ENCODE assay signal across 17 cellular contexts in the genomic region with DNA sequence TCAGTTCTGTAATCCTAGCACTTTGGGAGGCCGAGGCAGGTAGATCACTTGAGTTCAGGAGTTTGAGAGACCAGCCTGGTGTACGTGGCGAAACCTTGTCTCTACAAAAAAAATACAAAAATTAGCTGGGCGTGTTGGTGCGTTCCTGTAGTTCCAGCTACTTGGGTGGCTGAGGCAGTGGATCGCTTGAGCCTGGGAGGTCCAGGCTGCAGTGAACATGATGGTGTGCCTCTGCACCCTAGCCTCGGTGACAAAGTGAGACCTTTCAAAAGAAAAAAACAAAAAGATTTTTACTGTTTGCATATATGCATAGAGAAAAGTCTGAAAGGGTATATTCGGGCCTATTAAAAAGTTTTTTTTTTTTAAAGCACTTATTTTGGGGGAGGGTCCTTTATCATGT.
DNase-seq lines count a peak whose midpoint lies in the region; ATAC-seq and TF ChIP-seq lines count a peak whose summit lies in the region.
"Had no signal": no experiment of that assay in that cellular context is flagged by ENCODE, and none has a peak within 500 bp of the region (broad histone marks: within the 10 kb centered on the region; RNA-seq: fewer than 3 reads in every experiment).

No MANE protein-coding gene starts in this region.

- H3K4me3 ChIP-seq in cardiac muscle cell (no peak overlapping the region), heart left ventricle (no peak overlapping the region), HEK293 (ENCODE audit: low read depth, low read length) (no peak overlapping the region), SJSA1 (no peak overlapping the region)
- H3K4me3 ChIP-seq: A549, K562 had no signal

- H3K4me3 Mint-ChIP-seq in T-helper 2 cell treated with Interferon-gamma antibody and Interleukin-4, amounts not matched to agents 5 μg/mL and 100 μg/mL, for 36 hours = no peak overlapping the region
- no peak overlapping the region for H3K4me3 Mint-ChIP-seq in activated T-cell treated with anti-CD3 and anti-CD28 coated beads, Interleukin-2, amount 50 U/mL, for 4 hours
- H3K4me3 Mint-ChIP-seq: CD14-positive monocyte had no signal

- peaks cover 8% of the 10 kb centered on the region for H3K36me3 Mint-ChIP-seq in T-helper 2 cell treated with Interferon-gamma antibody and Interleukin-4, amounts not matched to agents 5 μg/mL and 100 μg/mL, for 36 hours (ENCODE audit: low read depth)
- peaks cover 2% of the 10 kb centered on the region for H3K36me3 Mint-ChIP-seq in activated T-cell treated with anti-CD3 and anti-CD28 coated beads, Interleukin-2, amount 50 U/mL, for 4 hours (ENCODE audit: insufficient read depth)

- peaks cover 2% of the 10 kb centered on the region for H3K4me1 Mint-ChIP-seq in T-helper 2 cell treated with Interferon-gamma antibody and Interleukin-4, amounts not matched to agents 5 μg/mL and 100 μg/mL, for 36 hours (ENCODE audit: low read depth)
- H3K4me1 Mint-ChIP-seq in activated T-cell treated with anti-CD3 and anti-CD28 coated beads, Interleukin-2, amount 50 U/mL, for 4 hours (ENCODE audit: low read depth) = peaks cover 42% of the 10 kb centered on the region

- no peak for TF ChIP-seq CTCF in cardiac muscle cell (IDR thresholded peaks at IDR 0.05; ENCODE audit: low read depth, low read length)
- no peak for TF ChIP-seq CTCF in heart left ventricle (IDR thresholded peaks at IDR 0.05)
- no peak for TF ChIP-seq CTCF in HEK293 (tag by site-specific recombination; IDR thresholded peaks at IDR 0.05)

- TF ChIP-seq POLR2A in heart left ventricle (IDR thresholded peaks at IDR 0.05) = no peak

- no peak overlapping the region for H3K27ac Mint-ChIP-seq in T-helper 2 cell treated with Interferon-gamma antibody and Interleukin-4, amounts not matched to agents 5 μg/mL and 100 μg/mL, for 36 hours
- H3K27ac Mint-ChIP-seq: CD14-positive monocyte had no signal

- CTCF ChIA-PET in HEK293 (lab: Yijun Ruan, JAX) = interaction anchor here (0.6 kb wide), 1 partner anchor 8 kb away, joined by 3 read pairs; no protein-coding TSS in a partner anchor

- ATAC-seq in heart left ventricle = no peak
- ATAC-seq in HG03280 (IDR thresholded peaks at IDR 0.05; ENCODE audit: unreplicated experiment) = no peak
- ATAC-seq in activated T-cell treated with anti-CD3 and anti-CD28 coated beads, Interleukin-2, amount 50 U/mL, for 4 hours = no peak
- ATAC-seq: A549, K562 had no signal

- H3K9me3 ChIP-seq in cardiac muscle cell (ENCODE audit: low read depth) (no peaks in the 10 kb centered on the region), heart left ventricle (peaks cover 0 to 15% (median 6%) of the 10 kb centered on the region in 12 donors), HEK293 (ENCODE audit: control insufficient read depth, insufficient read depth, low read depth, low read length) (no peaks in the 10 kb centered on the region), SJSA1 (replicated peaks) (no peaks in the 10 kb centered on the region)

- H3K4me1 ChIP-seq in cardiac muscle cell (ENCODE audit: low read depth) (peaks cover 12% of the 10 kb centered on the region), heart left ventricle (peaks cover 0 to 48% (median 11%) of the 10 kb centered on the region in 12 donors), HEK293 (ENCODE audit: control insufficient read depth, insufficient read depth, low read length) (peaks cover 33% of the 10 kb centered on the region), SJSA1 (replicated peaks) (peaks cover 30% of the 10 kb centered on the region)

- intact Hi-C loops in heart left ventricle (cut with DNase I) = loop anchor here in 1 of 10 donors (10.0 kb wide), 1 partner anchor 994 kb away; no protein-coding TSS in a partner anchor

- peaks cover 6% of the 10 kb centered on the region for H3K9me3 Mint-ChIP-seq in T-helper 2 cell treated with Interferon-gamma antibody and Interleukin-4, amounts not matched to agents 5 μg/mL and 100 μg/mL, for 36 hours
- H3K9me3 Mint-ChIP-seq in activated T-cell treated with anti-CD3 and anti-CD28 coated beads, Interleukin-2, amount 50 U/mL, for 4 hours = no peaks in the 10 kb centered on the region

- 72 to 81% (median 79%) methylated on average over 8 of the region's 8 CpGs for WGBS in heart left ventricle, 4 donors

- POLR2A ChIA-PET in HEK293 (lab: Yijun Ruan, JAX) = interaction anchor here (1.6 kb wide), 1 partner anchor 77 kb away, joined by 5 read pairs; the partner anchor contains the start of gene KDM6A

- no peaks in the 10 kb centered on the region for H3K27me3 ChIP-seq in cardiac muscle cell
- H3K27me3 ChIP-seq in heart left ventricle = no peaks in the 10 kb centered on the region
- H3K27me3 ChIP-seq in SJSA1 (replicated peaks) = no peaks in the 10 kb centered on the region

- H3K27me3 Mint-ChIP-seq in T-helper 2 cell treated with Interferon-gamma antibody and Interleukin-4, amounts not matched to agents 5 μg/mL and 100 μg/mL, for 36 hours (ENCODE audit: low read depth) = no peaks in the 10 kb centered on the region
- H3K27me3 Mint-ChIP-seq in activated T-cell treated with anti-CD3 and anti-CD28 coated beads, Interleukin-2, amount 50 U/mL, for 4 hours (ENCODE audit: low read depth) = no peaks in the 10 kb centered on the region
- H3K27me3 Mint-ChIP-seq: CD4-positive, alpha-beta memory T cell had no signal

- DNase-seq in cardiac muscle cell (ENCODE audit: low read depth in 1 of 2, low spot score in 1 of 2) (no peak), heart left ventricle (no peak), SJSA1 (ENCODE audit: low read depth in 1 of 2, low spot score in 2 of 2) (peak; percentile 41 to 66)
- DNase-seq in T-helper 2 cell treated with Interferon-gamma antibody and Interleukin-4, amounts not matched to agents 5 μg/mL and 100 μg/mL, for 36 hours (ENCODE audit: low spot score) = no peak
- no peak for DNase-seq in activated T-cell treated with anti-CD3 and anti-CD28 coated beads, Interleukin-2, amount 50 U/mL, for 4 hours
- DNase-seq: AML-193; CD4-positive, alpha-beta memory T cell; DMS153; DMS79; GF-D8; IMR-90 had no signal

- H3K36me3 ChIP-seq in cardiac muscle cell (no peaks in the 10 kb centered on the region), heart left ventricle (no peaks in the 10 kb centered on the region), HEK293 (ENCODE audit: control insufficient read depth in 2 of 2, insufficient read depth in 1 of 2, low read length in 2 of 2) (no peaks in the 10 kb centered on the region; a peak in 1 of 3 replicates), SJSA1 (no peaks in the 10 kb centered on the region)

- H3K27ac ChIP-seq in cardiac muscle cell (peak overlapping the region; percentile 100), heart left ventricle (no peak overlapping the region), HEK293 (ENCODE audit: extremely low read depth, low read depth, low read length) (no peak overlapping the region), SJSA1 (peak overlapping the region; percentile 37)
- H3K27ac ChIP-seq: 22Rv1, A549 had no signal

TF ChIP-seq in HEK293, 187 proteins besides CTCF, POLR2A, EP300 and RAD21:
- TF ChIP-seq ZNF76 (tag by site-specific recombination; IDR thresholded peaks at IDR 0.05; ENCODE audit: borderline replicate concordance, low read depth) (no peak), ZNF610 (tag by site-specific recombination; IDR thresholded peaks at IDR 0.05; ENCODE audit: borderline replicate concordance) (no peak), KLF1 (tag by site-specific recombination; IDR thresholded peaks at IDR 0.05) (no peak), GFI1B (tag by site-specific recombination; IDR thresholded peaks at IDR 0.05) (no peak), ZNF19 (tag by site-specific recombination; IDR thresholded peaks at IDR 0.05; ENCODE audit: low read depth) (no peak), ZBTB48 (tag by site-specific recombination; IDR thresholded peaks at IDR 0.05) (no peak), ZNF274 (IDR thresholded peaks at IDR 0.05; ENCODE audit: low read length) (no peak), ZNF274 (tag by site-specific recombination; IDR thresholded peaks at IDR 0.05; ENCODE audit: borderline replicate concordance) (no peak), GLIS1 (tag by site-specific recombination; IDR thresholded peaks at IDR 0.05) (peak; percentile 27; the same call in 1 of the 2 replicates)

Comparison
In these comparisons a context has a peak if more than half of its experiments do, and no peak if none do; other contexts are left out.
1. H3K27ac ChIP-seq: peak in cardiac muscle cell (single experiment) and SJSA1 (single experiment); none in heart left ventricle (0 of 12) and HEK293 (single experiment).
2. DNase-seq: peak in SJSA1 (2 of 2); none in cardiac muscle cell (0 of 2), heart left ventricle (0 of 5), T-helper 2 cell treated with Interferon-gamma antibody and Interleukin-4, amounts not matched to agents 5 μg/mL and 100 μg/mL, for 36 hours (single experiment) and activated T-cell treated with anti-CD3 and anti-CD28 coated beads, Interleukin-2, amount 50 U/mL, for 4 hours (single experiment).